24 cellular contexts compared by ENCODE assay signal in genomic region chr7:36310897-36311296, GRCh38.
"Had no signal": no experiment of that assay in that cellular context is flagged by ENCODE, and none has a peak within 500 bp of the region (broad histone marks: within the 10 kb centered on the region; RNA-seq: fewer than 3 reads in every experiment).

No MANE protein-coding gene starts in this region.

- ATAC-seq: effector memory CD8-positive, alpha-beta T cell; left cardiac atrium; mucosa of descending colon; naive thymus-derived CD8-positive, alpha-beta T cell; pancreas; psoas muscle; right lobe of liver; stimulated activated naive B cell treated with anti-CD40 and anti-IgM and Interleukin-4, amounts not matched to agents 10 μg/mL and 1 μg/mL and 100 μg/mL, for 72 hours; stimulated activated naive CD8-positive, alpha-beta T cell treated with anti-CD3 and anti-CD28 coated beads, Interleukin-15, amount 100 ng/mL, for 72 hours had no signal

- DNase-seq: cerebellar nuclear complex; effector memory CD8-positive, alpha-beta T cell; esophagus squamous epithelium; foreskin fibroblast; immature natural killer cell; kidney; left cardiac atrium; mammary epithelial cell; mucosa of descending colon; naive thymus-derived CD8-positive, alpha-beta T cell; nucleus accumbens; pancreas; psoas muscle; retina; right lobe of liver; spleen; stimulated activated CD4-positive, alpha-beta T cell treated with anti-CD3 and anti-CD28 coated beads, Interleukin-15, amount 100 ng/mL, for 24 hours; stimulated activated CD4-positive, alpha-beta T cell treated with anti-CD3 and anti-CD28 coated beads, Interleukin-1b, Interleukin-23, amount 100 ng/mL, for 48 hours; stimulated activated CD4-positive, alpha-beta T cell treated with anti-CD3 and anti-CD28 coated beads, Interleukin-4, amount 100 ng/mL, for 24 hours; stimulated activated naive B cell treated with anti-CD40 and anti-IgM and Interleukin-4, amounts not matched to agents 10 μg/mL and 1 μg/mL and 100 μg/mL, for 72 hours; stimulated activated naive CD8-positive, alpha-beta T cell treated with anti-CD3 and anti-CD28 coated beads, Interleukin-15, amount 100 ng/mL, for 72 hours; substantia nigra; trophoblast cell; uterus had no signal
